ENCODE assay signal across 1 cellular context in the genomic region with DNA sequence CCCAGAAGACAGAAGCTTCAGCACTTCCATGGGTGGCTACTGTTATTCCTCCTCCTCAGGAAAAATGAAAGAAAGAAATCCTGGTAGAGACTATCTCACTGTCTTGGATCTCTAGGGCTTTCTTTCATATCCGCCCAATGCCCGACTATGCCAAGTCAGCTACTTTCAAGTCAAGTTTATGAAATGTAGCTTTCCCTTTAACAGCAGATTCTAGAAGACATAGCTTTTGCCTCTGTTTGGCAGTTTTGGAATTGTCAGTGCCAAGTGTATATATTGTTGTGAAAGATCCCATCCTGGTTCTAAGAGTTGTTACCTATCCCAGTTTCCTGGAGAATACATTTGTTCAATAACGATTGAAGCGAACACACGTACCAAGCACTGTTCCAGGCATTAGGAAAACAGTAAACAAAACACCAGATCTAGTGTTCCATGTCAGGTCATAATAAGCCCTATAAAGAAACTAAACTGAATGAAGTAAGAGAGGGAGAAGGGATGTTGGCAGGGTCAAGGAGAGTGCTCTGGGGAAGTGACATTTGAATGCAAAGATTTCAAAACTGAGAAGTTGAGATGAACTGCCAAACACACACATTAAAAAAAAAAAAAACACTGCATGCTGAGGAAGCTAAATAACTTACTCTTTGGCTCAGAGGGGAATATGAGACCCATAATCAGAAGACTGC.
TF ChIP-seq lines count a peak whose summit lies in the region.

No MANE protein-coding gene starts in this region.

TF ChIP-seq in HepG2, 621 proteins besides CTCF, POLR2A, EP300 and RAD21:
- TF ChIP-seq EED (CRISPR knock-in tag; IDR thresholded peaks at IDR 0.05) (no peak), ZNF549 (CRISPR knock-in tag; IDR thresholded peaks at IDR 0.05) (no peak), MAFK (conservative IDR thresholded peaks at IDR 0.05 in 1 of 2, IDR thresholded peaks at IDR 0.05 in 1 of 2; ENCODE audit: low read length in 2 of 2) (peak in 1 of 2 experiments; percentile 67; a peak in 2 of 4 replicates), SNRNP70 (IDR thresholded peaks at IDR 0.05; ENCODE audit: low read depth, low read length) (no peak), DNMT1 (CRISPR knock-in tag; IDR thresholded peaks at IDR 0.05) (no peak), MAFF (IDR thresholded peaks at IDR 0.05; ENCODE audit: low read depth, low read length) (peak; percentile 36; the same call in 1 of the 2 replicates), ZNF772 (CRISPR knock-in tag; IDR thresholded peaks at IDR 0.05) (no peak)
- TF ChIP-seq, protein P1, sequence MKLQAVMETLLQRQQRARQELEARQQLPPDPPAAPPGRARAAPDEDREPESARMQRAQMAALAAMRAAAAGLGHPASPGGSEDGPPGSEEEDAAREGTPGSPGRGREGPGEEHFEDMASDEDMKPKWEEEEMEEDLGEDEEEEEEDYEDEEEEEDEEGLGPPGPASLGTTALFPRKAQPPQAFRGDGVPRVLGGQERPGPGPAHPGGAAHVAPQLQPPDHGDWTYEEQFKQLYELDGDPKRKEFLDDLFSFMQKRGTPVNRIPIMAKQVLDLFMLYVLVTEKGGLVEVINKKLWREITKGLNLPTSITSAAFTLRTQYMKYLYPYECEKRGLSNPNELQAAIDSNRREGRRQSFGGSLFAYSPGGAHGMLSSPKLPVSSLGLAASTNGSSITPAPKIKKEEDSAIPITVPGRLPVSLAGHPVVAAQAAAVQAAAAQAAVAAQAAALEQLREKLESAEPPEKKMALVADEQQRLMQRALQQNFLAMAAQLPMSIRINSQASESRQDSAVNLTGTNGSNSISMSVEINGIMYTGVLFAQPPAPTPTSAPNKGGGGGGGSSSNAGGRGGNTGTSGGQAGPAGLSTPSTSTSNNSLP (IDR thresholded peaks at IDR 0.05; ENCODE audit: low read depth, low read length): no peak
